ENCODE assay signal across 24 cellular contexts in genomic region chr9:126406075-126406675, GRCh38.
DNase-seq lines count a peak whose midpoint lies in the region; ATAC-seq and TF ChIP-seq lines count a peak whose summit lies in the region.
"Had no signal": no experiment of that assay in that cellular context is flagged by ENCODE, and none has a peak within 500 bp of the region (broad histone marks: within the 10 kb centered on the region; RNA-seq: fewer than 3 reads in every experiment).

No MANE protein-coding gene starts in this region.

- DNase-seq in GM23338 (ENCODE audit: low spot score) (no peak), SHP77 treated with DMSO at 0.1 percent for 48 hours (lab: John Stamatoyannopoulos, UW) (peak; percentile 28), fibroblast of lung (ENCODE audit: low read depth in 2 of 2) (peak in 1 of 2 donors; percentile 45), type B pancreatic cell (ENCODE audit: extremely low spot score, unreplicated experiment) (no peak), NCI-H69 (lab: John Stamatoyannopoulos, UW) (no peak), NCI-H2107 (lab: John Stamatoyannopoulos, UW) (no peak)
- DNase-seq: activated gamma-delta T cell, adrenal gland, AML-193, DMS53, dorsolateral prefrontal cortex, foreskin keratinocyte, mucosa of descending colon, NCI-H1105, NCI-H2029 treated with DMSO at 0.1 percent for 48 hours, NCI-H446 treated with DMSO at 0.1 percent for 48 hours had no signal

- H3K27me3 ChIP-seq in GM23338 (ENCODE audit: insufficient read depth): no peaks in the 10 kb centered on the region
- H3K27me3 ChIP-seq in fibroblast of lung (ENCODE audit: control insufficient read depth, insufficient read depth, low read length): no peaks in the 10 kb centered on the region
- H3K27me3 ChIP-seq: adrenal gland, cardiac muscle cell, dorsolateral prefrontal cortex, foreskin keratinocyte, neural progenitor cell had no signal

- H3K9me3 Mint-ChIP-seq in GM23338: no peaks in the 10 kb centered on the region
- no peaks in the 10 kb centered on the region for H3K9me3 Mint-ChIP-seq in type B pancreatic cell
- H3K9me3 Mint-ChIP-seq: neural progenitor cell; stimulated activated effector memory CD8-positive, alpha-beta T cell treated with anti-CD3 and anti-CD28 coated beads, Interleukin-12 subunit alpha, Interleukin-12 subunit beta, amount 100 ng/mL, for 72 hours; T-helper 2 cell treated with Interferon-gamma antibody and Interleukin-4, amounts not matched to agents 5 μg/mL and 100 μg/mL, for 36 hours had no signal

- H3K4me1 Mint-ChIP-seq in GM23338 (peaks cover 44% of the 10 kb centered on the region), type B pancreatic cell (ENCODE audit: unreplicated experiment) (peaks cover 29% of the 10 kb centered on the region)

- no peak overlapping the region for H3K4me3 ChIP-seq in GM23338
- H3K4me3 ChIP-seq in fibroblast of lung (replicated peaks in 1 of 4; ENCODE audit: control extremely low read depth in 1 of 4, insufficient read depth in 1 of 4, low read depth in 3 of 4, low read length in 4 of 4): no peak overlapping the region
- H3K4me3 ChIP-seq: adrenal gland, cardiac muscle cell, dorsolateral prefrontal cortex, mucosa of descending colon, neural progenitor cell, prostate gland, thoracic aorta had no signal

- no peak overlapping the region for H3K4me3 Mint-ChIP-seq in GM23338
- H3K4me3 Mint-ChIP-seq in type B pancreatic cell: peak overlapping the region; percentile 13
- H3K4me3 Mint-ChIP-seq: neural progenitor cell; stimulated activated effector memory CD8-positive, alpha-beta T cell treated with anti-CD3 and anti-CD28 coated beads, Interleukin-12 subunit alpha, Interleukin-12 subunit beta, amount 100 ng/mL, for 72 hours; T-helper 2 cell treated with Interferon-gamma antibody and Interleukin-4, amounts not matched to agents 5 μg/mL and 100 μg/mL, for 36 hours had no signal

- H3K4me1 ChIP-seq in GM23338 (ENCODE audit: insufficient read depth): peaks cover 32% of the 10 kb centered on the region
- H3K4me1 ChIP-seq in fibroblast of lung (ENCODE audit: control insufficient read depth, extremely low read depth, insufficient read depth, low read length): no peaks in the 10 kb centered on the region
- H3K4me1 ChIP-seq: adrenal gland, foreskin keratinocyte, prostate gland had no signal

- no peaks in the 10 kb centered on the region for H3K9me3 ChIP-seq in fibroblast of lung (ENCODE audit: control insufficient read depth, insufficient read depth, low read depth, low read length)
- H3K9me3 ChIP-seq: adrenal gland, mucosa of descending colon, prostate gland, thoracic aorta had no signal

- no peaks in the 10 kb centered on the region for H3K9me2 ChIP-seq in GM23338 (ENCODE audit: insufficient read depth)

- ATAC-seq in GM23338: peak; percentile 34; the same call in 2 of the 3 replicates
- no peak for ATAC-seq in GM21381 (IDR thresholded peaks at IDR 0.05; ENCODE audit: unreplicated experiment)
- ATAC-seq: foreskin keratinocyte; mucosa of descending colon; stimulated activated effector memory CD8-positive, alpha-beta T cell treated with anti-CD3 and anti-CD28 coated beads, Interleukin-12 subunit alpha, Interleukin-12 subunit beta, amount 100 ng/mL, for 72 hours had no signal

- H3K27ac ChIP-seq in GM23338 (ENCODE audit: low read depth): no peak overlapping the region
- no peak overlapping the region for H3K27ac ChIP-seq in fibroblast of lung (ENCODE audit: insufficient read depth, low read length)
- H3K27ac ChIP-seq: adrenal gland, cardiac muscle cell, foreskin keratinocyte, neural progenitor cell, prostate gland, RWPE1, thoracic aorta had no signal

- peak overlapping the region; percentile 25; the same call in 1 of the 2 replicates for H2AFZ ChIP-seq in GM23338
- H2AFZ ChIP-seq in fibroblast of lung (ENCODE audit: low read length): peak overlapping the region; percentile 3
- H2AFZ ChIP-seq: neural progenitor cell had no signal

- H3K36me3 Mint-ChIP-seq in GM23338 (ENCODE audit: low read depth) (no peaks in the 10 kb centered on the region), type B pancreatic cell (peaks cover 7% of the 10 kb centered on the region)
- H3K36me3 Mint-ChIP-seq: neural progenitor cell had no signal

- H3K27me3 Mint-ChIP-seq in GM23338 (ENCODE audit: insufficient read depth, low read depth, poor library complexity) (peaks cover 17% of the 10 kb centered on the region), type B pancreatic cell (no peaks in the 10 kb centered on the region)

- TF ChIP-seq CTCF in GM23338 (conservative IDR thresholded peaks at IDR 0.05; ENCODE audit: low read depth in 2 of 2): no peak
- TF ChIP-seq CTCF in fibroblast of lung (conservative IDR thresholded peaks at IDR 0.05 in 1 of 2, IDR thresholded peaks at IDR 0.05 in 1 of 2; ENCODE audit: low read depth in 1 of 2, low read length in 2 of 2): no peak
- TF ChIP-seq CTCF in type B pancreatic cell (conservative IDR thresholded peaks at IDR 0.05): no peak

- H3K36me3 ChIP-seq in GM23338 (ENCODE audit: insufficient read depth): no peaks in the 10 kb centered on the region
- no peaks in the 10 kb centered on the region for H3K36me3 ChIP-seq in fibroblast of lung (ENCODE audit: control insufficient read depth, insufficient read depth, low read length)
- H3K36me3 ChIP-seq: cardiac muscle cell, neural progenitor cell, prostate gland, thoracic aorta had no signal

- H3K27ac Mint-ChIP-seq in GM23338 (peak overlapping the region; percentile 41), type B pancreatic cell (no peak overlapping the region)
- H3K27ac Mint-ChIP-seq: neural progenitor cell; stimulated activated effector memory CD8-positive, alpha-beta T cell treated with anti-CD3 and anti-CD28 coated beads, Interleukin-12 subunit alpha, Interleukin-12 subunit beta, amount 100 ng/mL, for 72 hours; T-helper 2 cell treated with Interferon-gamma antibody and Interleukin-4, amounts not matched to agents 5 μg/mL and 100 μg/mL, for 36 hours had no signal

- H4K20me1 ChIP-seq in GM23338 (replicated peaks; ENCODE audit: insufficient read depth): no peaks in the 10 kb centered on the region
- H4K20me1 ChIP-seq in fibroblast of lung (ENCODE audit: control insufficient read depth, extremely low read depth, insufficient read depth, low read length): no peaks in the 10 kb centered on the region

- H3F3A ChIP-seq in GM23338 (replicated peaks; ENCODE audit: low read depth): no peaks in the 10 kb centered on the region

- no peaks in the 10 kb centered on the region for H3K79me2 ChIP-seq in GM23338 (replicated peaks; ENCODE audit: insufficient read depth)
- H3K79me2 ChIP-seq in fibroblast of lung (ENCODE audit: control insufficient read depth, insufficient read depth, low read length): no peaks in the 10 kb centered on the region

- peak overlapping the region; percentile 52; the same call in 1 of the 2 replicates for H3K4me2 ChIP-seq in GM23338
- H3K4me2 ChIP-seq in fibroblast of lung (ENCODE audit: extremely low read depth, insufficient read depth, low read length): peak overlapping the region; percentile 42
- H3K4me2 ChIP-seq: neural progenitor cell had no signal

- no peak overlapping the region for H3K9ac ChIP-seq in fibroblast of lung (ENCODE audit: insufficient read depth, low read length)
- H3K9ac ChIP-seq: neural progenitor cell had no signal

TF ChIP-seq in GM23338, 12 proteins besides CTCF, POLR2A, EP300 and RAD21 (continues in another document):
- no peak for TF ChIP-seq EZH2 (IDR thresholded peaks at IDR 0.05; ENCODE audit: low read depth, unreplicated experiment)
